In the genomic region with DNA sequence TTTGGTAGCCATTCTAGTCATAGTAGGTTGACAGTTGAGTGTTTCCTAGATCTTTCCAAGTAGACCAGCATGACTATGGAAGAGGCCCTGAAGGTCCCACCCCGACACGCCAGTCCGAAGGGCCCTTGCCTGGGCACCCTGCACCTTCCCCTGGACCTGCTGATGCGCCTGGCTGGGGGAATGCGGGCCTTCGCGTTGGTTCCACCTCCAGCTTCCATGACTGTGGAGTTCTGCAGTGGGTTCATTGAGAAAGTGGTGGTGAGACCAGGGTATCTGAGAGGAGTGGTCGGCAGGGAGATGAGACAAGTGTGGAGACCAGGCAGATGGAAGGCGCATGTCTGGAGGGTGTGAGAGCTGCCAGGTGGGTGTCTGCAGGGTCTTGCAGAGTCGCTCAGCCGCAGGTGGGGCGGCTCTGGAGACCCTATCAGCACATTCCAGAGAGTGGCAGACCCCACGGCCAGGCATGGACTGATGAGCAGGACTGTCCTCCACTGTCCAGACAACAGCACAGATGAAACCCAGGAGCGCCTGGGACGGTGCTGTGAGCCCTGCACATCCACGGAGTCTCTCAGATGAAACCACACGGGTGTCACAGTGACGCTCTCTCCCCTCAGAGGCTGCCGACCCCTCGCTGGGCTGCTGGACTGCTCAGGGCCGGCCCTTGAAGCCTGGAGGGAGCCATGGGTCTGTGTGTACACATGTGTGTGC, we compare ENCODE assay signal across 20 cellular contexts.
DNase-seq lines count a peak whose midpoint lies in the region; ATAC-seq and TF ChIP-seq lines count a peak whose summit lies in the region.
"Had no signal": no experiment of that assay in that cellular context is flagged by ENCODE, and none has a peak within 500 bp of the region (broad histone marks: within the 10 kb centered on the region; RNA-seq: fewer than 3 reads in every experiment).

No MANE protein-coding gene starts in this region.

- no peak overlapping the region for H2BK12ac ChIP-seq in neuronal stem cell (ENCODE audit: low read length)

- no peaks in the 10 kb centered on the region for H3K79me1 ChIP-seq in neuronal stem cell (ENCODE audit: low read depth, low read length)

- intact Hi-C loops in Right ventricle myocardium inferior (cut with DNase I): no loop called here
- intact Hi-C loops in heart right ventricle (cut with DNase I): no loop called here
- intact Hi-C loops in aorta (cut with DNase I): no loop called here

- peaks cover 2% of the 10 kb centered on the region for H3K27me3 Mint-ChIP-seq in glutamatergic neuron (ENCODE audit: unreplicated experiment)
- no peaks in the 10 kb centered on the region for H3K27me3 Mint-ChIP-seq in activated T-helper 17 cell treated with anti-CD3 and anti-CD28 coated beads, Interleukin-2, amount 50 U/mL, for 72 hours

- no peak overlapping the region for H3K4me3 Mint-ChIP-seq in glutamatergic neuron (ENCODE audit: unreplicated experiment)
- no peak overlapping the region for H3K4me3 Mint-ChIP-seq in activated T-helper 17 cell treated with anti-CD3 and anti-CD28 coated beads, Interleukin-2, amount 50 U/mL, for 72 hours
- H3K4me3 Mint-ChIP-seq: GM23338 had no signal

- no peak overlapping the region for H2AFZ ChIP-seq in neuronal stem cell (ENCODE audit: low read length)
- H2AFZ ChIP-seq: GM23338 had no signal

- H3K27ac ChIP-seq in heart right ventricle (no peak overlapping the region), neuronal stem cell (replicated peaks; ENCODE audit: low read length) (no peak overlapping the region), aorta (ENCODE audit: low read depth in 1 of 2, low read length in 2 of 2) (no peak overlapping the region)
- H3K27ac ChIP-seq: C4-2B, RWPE1, SJSA1 had no signal

- H2BK5ac ChIP-seq in neuronal stem cell (ENCODE audit: low read length): no peak overlapping the region

- H3K9me3 Mint-ChIP-seq in glutamatergic neuron (ENCODE audit: unreplicated experiment): peaks cover 3% of the 10 kb centered on the region
- no peaks in the 10 kb centered on the region for H3K9me3 Mint-ChIP-seq in activated T-helper 17 cell treated with anti-CD3 and anti-CD28 coated beads, Interleukin-2, amount 50 U/mL, for 72 hours
- H3K9me3 Mint-ChIP-seq: GM23338 had no signal

- no peak overlapping the region for H3K4me3 ChIP-seq in heart right ventricle
- H3K4me3 ChIP-seq in neuronal stem cell (ENCODE audit: low read length in 2 of 2): no peak overlapping the region
- H3K4me3 ChIP-seq in aorta (ENCODE audit: low read length in 2 of 2): no peak overlapping the region
- H3K4me3 ChIP-seq: GM23338, HAP-1, SJSA1 had no signal

- no peak overlapping the region for H2BK120ac ChIP-seq in neuronal stem cell (ENCODE audit: low read depth, low read length)

- H3K4ac ChIP-seq in neuronal stem cell (ENCODE audit: low read length): no peak overlapping the region

- DNase-seq in Right ventricle myocardium inferior (ENCODE audit: missing footprints) (peak; percentile 39), heart right ventricle (no peak), glutamatergic neuron (peak; percentile 5), neuronal stem cell (ENCODE audit: low spot score) (no peak), aorta (peak; percentile 28 to 71), SIG-M5 (lab: John Stamatoyannopoulos, UW) (no peak)
- DNase-seq: Karpas-422, MV-4-11, NCI-H1105 treated with DMSO at 0.1 percent for 48 hours, NCI-H1694, NCI-H2081, NCI-H2171, NCI-H526, PC-3 had no signal

- H3K36me3 Mint-ChIP-seq in glutamatergic neuron (ENCODE audit: unreplicated experiment): peaks cover 4% of the 10 kb centered on the region
- no peaks in the 10 kb centered on the region for H3K36me3 Mint-ChIP-seq in activated T-helper 17 cell treated with anti-CD3 and anti-CD28 coated beads, Interleukin-2, amount 50 U/mL, for 72 hours (ENCODE audit: low read depth)

- WGBS in heart right ventricle, 2 donors: 89 to 90% methylated on average over 21 of the region's 21 CpGs
- WGBS in neuronal stem cell (ENCODE audit: extremely low coverage in 2 of 2, insufficient read length in 2 of 2, insufficient replicate concordance in 1 of 2), 2 donors: no CpG with 5 or more reads among the region's 21 CpGs
- WGBS in aorta, 2 donors: 94 to 95% methylated on average over 21 of the region's 21 CpGs

- no peak overlapping the region for H3K4me2 ChIP-seq in neuronal stem cell (ENCODE audit: insufficient read depth, low read length, poor library complexity, severe bottlenecking)
- H3K4me2 ChIP-seq: GM23338 had no signal

- H3K4me1 ChIP-seq in heart right ventricle (no peaks in the 10 kb centered on the region), neuronal stem cell (ENCODE audit: control insufficient read depth in 2 of 2, insufficient read depth in 1 of 2, low read depth in 1 of 2, low read length in 2 of 2) (peaks cover 2% of the 10 kb centered on the region in 2 donors), aorta (ENCODE audit: control insufficient read depth in 1 of 2, insufficient read depth in 2 of 2, low read length in 2 of 2) (no peaks in the 10 kb centered on the region)
- H3K4me1 ChIP-seq: HAP-1, SJSA1 had no signal

- H3K9ac ChIP-seq in neuronal stem cell (ENCODE audit: low read depth, low read length, poor library complexity): no peak overlapping the region

- no peak overlapping the region for H3K23ac ChIP-seq in neuronal stem cell (ENCODE audit: low read depth, low read length, poor library complexity)

- H3K27me3 ChIP-seq in heart right ventricle (peaks cover 0 to 45% (median 27%) of the 10 kb centered on the region in 7 donors), neuronal stem cell (ENCODE audit: control insufficient read depth in 3 of 3, insufficient read depth in 3 of 3, low read depth in 1 of 3, low read length in 3 of 3) (no peaks in the 10 kb centered on the region), aorta (ENCODE audit: control insufficient read depth in 1 of 2, insufficient read depth in 2 of 2, low read length in 1 of 2) (no peaks in the 10 kb centered on the region)

- no peak overlapping the region for H4K8ac ChIP-seq in neuronal stem cell (ENCODE audit: low read depth, low read length)

- H2BK15ac ChIP-seq in neuronal stem cell (ENCODE audit: low read length): peak overlapping the region; percentile 43

- H3K36me3 ChIP-seq in heart right ventricle (no peaks in the 10 kb centered on the region), neuronal stem cell (replicated peaks in 1 of 2; ENCODE audit: control insufficient read depth in 2 of 2, insufficient read depth in 2 of 2, low read length in 2 of 2) (no peaks in the 10 kb centered on the region), aorta (ENCODE audit: control insufficient read depth in 1 of 2, insufficient read depth in 2 of 2, low read length in 1 of 2) (no peaks in the 10 kb centered on the region)
- H3K36me3 ChIP-seq: HAP-1, SJSA1 had no signal

- no peak overlapping the region for H4K91ac ChIP-seq in neuronal stem cell (ENCODE audit: low read depth, low read length, poor library complexity)

- peak overlapping the region; percentile 63 for H3K18ac ChIP-seq in neuronal stem cell (ENCODE audit: low read length)

- H3K9me3 ChIP-seq in heart right ventricle: no peaks in the 10 kb centered on the region
- H3K9me3 ChIP-seq in neuronal stem cell (replicated peaks in 1 of 2; ENCODE audit: control insufficient read depth in 2 of 2, insufficient read depth in 1 of 2, low read depth in 1 of 2, low read length in 2 of 2): no peaks in the 10 kb centered on the region
- no peaks in the 10 kb centered on the region for H3K9me3 ChIP-seq in aorta (ENCODE audit: control insufficient read depth, low read length)
- H3K9me3 ChIP-seq: HAP-1, SJSA1 had no signal

- H2AK5ac ChIP-seq in neuronal stem cell (ENCODE audit: low read depth, low read length): peak overlapping the region; percentile 96

- no peaks in the 10 kb centered on the region for H3K4me1 Mint-ChIP-seq in glutamatergic neuron (ENCODE audit: low read depth, unreplicated experiment)
- H3K4me1 Mint-ChIP-seq in activated T-helper 17 cell treated with anti-CD3 and anti-CD28 coated beads, Interleukin-2, amount 50 U/mL, for 72 hours: peaks cover 5% of the 10 kb centered on the region

- no peak for TF ChIP-seq CTCF in heart right ventricle (IDR thresholded peaks at IDR 0.05)
- TF ChIP-seq CTCF in glutamatergic neuron (IDR thresholded peaks at IDR 0.05; ENCODE audit: partially characterized antibody, unreplicated experiment): no peak

- H3K14ac ChIP-seq in neuronal stem cell (ENCODE audit: low read length): no peak overlapping the region

- no peak for ATAC-seq in Right ventricle myocardium inferior
- no peak for ATAC-seq in heart right ventricle
- ATAC-seq in aorta (ENCODE audit: low FRiP score): no peak
- no peak for ATAC-seq in activated T-helper 17 cell treated with anti-CD3 and anti-CD28 coated beads, Interleukin-2, amount 50 U/mL, for 72 hours (replicated peaks)
- ATAC-seq: GM23338, PC-3 had no signal

- H3K27ac Mint-ChIP-seq in glutamatergic neuron (ENCODE audit: unreplicated experiment): no peak overlapping the region
- no peak overlapping the region for H3K27ac Mint-ChIP-seq in activated T-helper 17 cell treated with anti-CD3 and anti-CD28 coated beads, Interleukin-2, amount 50 U/mL, for 72 hours
- H3K27ac Mint-ChIP-seq: GM23338 had no signal

Comparison
In these comparisons a context has a peak if more than half of its experiments do, and no peak if none do; other contexts are left out.
1. DNase-seq: peak in Right ventricle myocardium inferior (single experiment), glutamatergic neuron (single experiment) and aorta (2 of 2); none in heart right ventricle (0 of 2), neuronal stem cell (single experiment) and SIG-M5 (single experiment).